1 cellular context compared by ENCODE assay signal in the genomic region with DNA sequence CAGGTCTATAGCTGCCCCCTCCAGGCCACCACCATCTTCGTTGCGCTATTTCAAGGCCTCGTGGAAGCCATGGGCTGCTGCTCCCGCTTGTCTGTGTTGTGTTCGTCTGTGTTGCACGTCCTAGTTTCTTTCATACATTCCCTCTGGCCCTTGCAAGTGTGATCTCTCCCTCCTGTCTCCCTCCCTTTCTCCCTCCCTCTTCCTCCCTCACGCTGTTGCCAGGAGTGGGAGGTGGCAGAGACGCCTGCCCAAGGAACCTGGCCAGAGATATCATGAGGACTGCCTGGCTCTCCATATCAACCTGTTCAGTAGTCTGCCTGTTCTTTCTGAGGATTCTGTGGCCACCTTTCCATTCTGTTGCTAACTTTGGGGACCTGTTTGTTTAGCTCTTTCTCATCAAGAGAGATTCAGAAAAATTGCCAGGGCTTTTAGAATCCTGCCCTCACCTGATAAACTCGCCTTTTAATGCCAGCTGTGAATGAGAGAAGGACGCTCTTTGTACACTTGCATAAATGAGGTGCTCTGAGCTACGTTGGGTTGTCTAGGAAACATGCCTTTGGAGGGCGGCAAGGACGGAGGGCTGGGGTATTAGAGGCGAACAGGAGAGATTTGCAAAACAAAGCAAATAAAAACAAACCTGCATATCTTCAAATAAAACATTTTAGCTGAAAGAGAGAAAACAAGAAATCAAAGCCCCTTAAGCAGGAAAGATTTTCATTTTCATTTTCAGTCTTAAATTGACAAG.
TF ChIP-seq lines count a peak whose summit lies in the region.

No MANE protein-coding gene starts in this region.

TF ChIP-seq in IMR-90, 13 proteins besides CTCF, POLR2A, EP300 and RAD21:
- no peak for TF ChIP-seq NFE2L2 (IDR thresholded peaks at IDR 0.05; ENCODE audit: low read depth, low read length)
